ENCODE assay signal across 1 cellular context in the genomic region with DNA sequence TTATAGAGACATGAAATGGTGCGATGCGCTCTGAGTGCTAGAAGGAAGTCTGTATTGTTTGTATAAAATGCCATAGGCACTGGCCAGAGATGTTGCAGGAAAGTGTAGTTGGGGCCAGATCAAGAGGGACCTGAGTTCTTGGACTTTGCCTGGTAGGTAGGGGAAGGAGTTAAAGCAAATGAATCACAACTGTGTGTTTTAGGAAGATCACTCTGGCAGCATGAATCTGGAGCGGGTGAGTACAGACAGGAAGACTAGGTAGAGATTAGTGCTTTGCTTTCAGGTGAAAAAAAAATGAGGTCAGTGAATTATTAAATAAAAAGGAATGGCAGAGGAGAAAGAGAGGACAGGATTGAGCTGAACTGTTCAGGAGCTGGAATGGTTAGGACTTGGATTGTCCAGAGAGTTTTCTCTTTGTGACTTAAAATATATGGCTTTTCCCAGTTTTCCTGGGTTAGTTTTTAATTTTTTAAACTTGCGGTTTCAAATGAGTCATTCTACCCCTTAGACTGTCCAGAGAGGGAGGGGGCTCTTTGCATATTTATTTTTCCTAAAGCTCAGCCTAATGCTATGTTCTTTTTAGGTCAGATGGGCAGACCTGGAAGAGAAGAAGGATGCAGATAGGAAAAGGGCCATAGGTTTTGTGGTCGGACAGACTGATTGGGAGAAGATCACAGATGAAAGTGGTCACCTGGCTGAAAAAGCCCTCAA.
A peak's percentile ranks its signal among the peaks of the same experiment; 100 is the strongest.
TF ChIP-seq lines count a peak whose summit lies in the region.

No MANE protein-coding gene starts in this region.

TF ChIP-seq in SK-N-SH, 30 proteins besides CTCF, POLR2A, EP300 and RAD21:
- no peak for TF ChIP-seq NRF1 (IDR thresholded peaks at IDR 0.05; ENCODE audit: low read depth, low read length)
- no peak; the same call in 1 of the 2 replicates for TF ChIP-seq JUND (IDR thresholded peaks at IDR 0.05)
- TF ChIP-seq, protein P1, sequence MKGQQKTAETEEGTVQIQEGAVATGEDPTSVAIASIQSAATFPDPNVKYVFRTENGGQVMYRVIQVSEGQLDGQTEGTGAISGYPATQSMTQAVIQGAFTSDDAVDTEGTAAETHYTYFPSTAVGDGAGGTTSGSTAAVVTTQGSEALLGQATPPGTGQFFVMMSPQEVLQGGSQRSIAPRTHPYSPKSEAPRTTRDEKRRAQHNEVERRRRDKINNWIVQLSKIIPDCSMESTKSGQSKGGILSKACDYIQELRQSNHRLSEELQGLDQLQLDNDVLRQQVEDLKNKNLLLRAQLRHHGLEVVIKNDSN (IDR thresholded peaks at IDR 0.05; ENCODE audit: borderline replicate concordance, low read depth): no peak
- peak; percentile 1; the same call in 1 of the 2 replicates for TF ChIP-seq FOSL2 (IDR thresholded peaks at IDR 0.05; ENCODE audit: borderline replicate concordance, low read depth)
- no peak for TF ChIP-seq TAF1 (IDR thresholded peaks at IDR 0.05; ENCODE audit: borderline replicate concordance, low read depth, low read length)
- no peak for TF ChIP-seq CHD2 (IDR thresholded peaks at IDR 0.05; ENCODE audit: low read length, partially characterized antibody)
- TF ChIP-seq ELF1 (IDR thresholded peaks at IDR 0.05): no peak
- TF ChIP-seq, protein P2, sequence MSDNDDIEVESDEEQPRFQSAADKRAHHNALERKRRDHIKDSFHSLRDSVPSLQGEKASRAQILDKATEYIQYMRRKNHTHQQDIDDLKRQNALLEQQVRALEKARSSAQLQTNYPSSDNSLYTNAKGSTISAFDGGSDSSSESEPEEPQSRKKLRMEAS (IDR thresholded peaks at IDR 0.05; ENCODE audit: low read depth): no peak
